In the genomic region with DNA sequence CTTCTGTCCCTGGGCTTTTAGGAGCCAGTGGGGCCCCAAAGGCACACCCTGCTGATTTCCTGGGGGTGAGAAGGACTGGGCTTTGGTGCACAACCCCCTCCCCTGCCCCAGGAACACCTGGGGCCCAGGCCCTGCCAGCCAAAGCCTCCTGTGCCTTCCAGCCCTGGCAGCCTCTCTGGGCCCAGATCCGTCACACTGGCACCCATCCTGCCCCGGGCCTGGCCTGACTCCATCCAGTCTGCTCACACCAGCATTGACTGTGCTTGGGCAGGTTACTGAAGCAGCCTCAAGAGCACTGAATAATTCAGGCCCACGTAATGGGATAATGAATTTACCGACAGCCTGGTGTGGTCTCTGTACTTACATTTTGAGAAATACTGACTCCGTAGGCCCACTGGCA, we compare ENCODE assay signal across 20 cellular contexts. TPM values are rescaled to one million over a fixed set of nuclear protein-coding genes. Genes with fewer than 3 reads are reported as not detected.
A peak's percentile ranks its signal among the peaks of the same experiment; 100 is the strongest.
DNase-seq lines count a peak whose midpoint lies in the region; ATAC-seq and TF ChIP-seq lines count a peak whose summit lies in the region.
"Had no signal": no experiment of that assay in that cellular context is flagged by ENCODE, and none has a peak within 500 bp of the region (broad histone marks: within the 10 kb centered on the region; RNA-seq: fewer than 3 reads in every experiment).

No MANE protein-coding gene starts in this region.

- TF ChIP-seq CTCF in RWPE1 (conservative IDR thresholded peaks at IDR 0.05; ENCODE audit: low read depth) = no peak
- no peak for TF ChIP-seq CTCF in gastroesophageal sphincter (IDR thresholded peaks at IDR 0.05)
- no peak for TF ChIP-seq CTCF in upper lobe of right lung (IDR thresholded peaks at IDR 0.05)
- TF ChIP-seq CTCF in chondrocyte (IDR thresholded peaks at IDR 0.05) = no peak

- H3K9me3 Mint-ChIP-seq in chondrocyte (ENCODE audit: low read depth) = peaks cover 4% of the 10 kb centered on the region

- peak; percentile 37 for ATAC-seq in gastroesophageal sphincter
- ATAC-seq in upper lobe of right lung = no peak
- no peak for ATAC-seq in GM19455 (IDR thresholded peaks at IDR 0.05; ENCODE audit: unreplicated experiment)
- ATAC-seq: SK-N-SH treated with all-trans-retinoic acid at 6 μM for 48 hours had no signal

- no peak for TF ChIP-seq POLR2A in gastroesophageal sphincter (IDR thresholded peaks at IDR 0.05)

- no peak overlapping the region for H3K4me3 ChIP-seq in gastroesophageal sphincter
- no peak overlapping the region for H3K4me3 ChIP-seq in upper lobe of right lung
- H3K4me3 ChIP-seq: GM23248 had no signal

- H3K27me3 Mint-ChIP-seq in chondrocyte (ENCODE audit: low read depth) = no peaks in the 10 kb centered on the region

- WGBS in gastroesophageal sphincter (ENCODE audit: low coverage in 1 of 2), 2 donors = no CpG with 5 or more reads among the region's 5 CpGs

- H3K27ac ChIP-seq in RWPE1 = peak overlapping the region; percentile 56
- H3K27ac ChIP-seq in gastroesophageal sphincter = no peak overlapping the region
- no peak overlapping the region for H3K27ac ChIP-seq in upper lobe of right lung
- H3K27ac ChIP-seq: GM23248 had no signal

- DNase-seq in NCI-H82 (lab: John Stamatoyannopoulos, UW) (peak; percentile 35), NCI-H82 treated with DMSO at 0.1 percent for 48 hours (lab: John Stamatoyannopoulos, UW; ENCODE audit: unreplicated experiment) (no peak), RWPE1 (ENCODE audit: low spot score) (no peak), upper lobe of right lung (peak; percentile 53), SW 1271 (lab: John Stamatoyannopoulos, UW) (no peak), chondrocyte (ENCODE audit: low spot score) (no peak)
- DNase-seq: 8988T, COR-L47, DMS 273 treated with DMSO at 0.1 percent for 48 hours, DND-41, GM23248, HCEC 1CT, NCI-H1105 treated with DMSO at 0.1 percent for 48 hours, NCI-H1930, NCI-H226, NCI-H526 treated with DMSO at 0.1 percent for 48 hours, SHP77 treated with DMSO at 0.1 percent for 48 hours had no signal

- CTCF ChIA-PET in RWPE1 (lab: Yijun Ruan, JAX) = interaction anchor here (1.1 to 3.2 kb wide), 2 partner anchors 11 to 148 kb away, joined by 3 to 8 read pairs; no protein-coding TSS in a partner anchor

- no peak overlapping the region for H3K27ac Mint-ChIP-seq in chondrocyte (ENCODE audit: unreplicated experiment)

- peaks cover 2% of the 10 kb centered on the region for H3K4me1 Mint-ChIP-seq in chondrocyte (ENCODE audit: low read depth)

- no peaks in the 10 kb centered on the region for H3K27me3 ChIP-seq in gastroesophageal sphincter
- no peaks in the 10 kb centered on the region for H3K27me3 ChIP-seq in upper lobe of right lung

- peaks cover 3% of the 10 kb centered on the region for H3K36me3 Mint-ChIP-seq in chondrocyte (ENCODE audit: low read depth)

- no peak for TF ChIP-seq EP300 in gastroesophageal sphincter (IDR thresholded peaks at IDR 0.05)

- H3K36me3 ChIP-seq in gastroesophageal sphincter (no peaks in the 10 kb centered on the region), upper lobe of right lung (no peaks in the 10 kb centered on the region)

- no peak overlapping the region for H3K4me3 Mint-ChIP-seq in chondrocyte (ENCODE audit: unreplicated experiment)

- H3K4me1 ChIP-seq in gastroesophageal sphincter (no peaks in the 10 kb centered on the region), upper lobe of right lung (no peaks in the 10 kb centered on the region)

- intact Hi-C loops in upper lobe of right lung (cut with DNase I) = no loop called here

- peaks cover 0 to 8% (median 0%) of the 10 kb centered on the region in 3 donors for H3K9me3 ChIP-seq in gastroesophageal sphincter
- no peaks in the 10 kb centered on the region for H3K9me3 ChIP-seq in upper lobe of right lung

- POLR2A ChIA-PET in RWPE1 (lab: Yijun Ruan, JAX; ENCODE audit: low non-redundant PET) = interaction anchor here (0.6 kb wide), 1 partner anchor 15 kb away, joined by 3 read pairs; no protein-coding TSS in a partner anchor

RNA-seq across cellular contexts. Expression of gene COMTD1, which starts 12.0 kb away (rescaled TPM):
- total RNA-seq in gastroesophageal sphincter (10 to 100 TPM; 15.3 to 25.8 (median 21.6) TPM), upper lobe of right lung (21.8 TPM), chondrocyte (12.8 to 15.7 TPM (median 13.2 TPM) in 3 replicates)

RNA-seq across cellular contexts. Expression of gene VDAC2, which starts 37.2 kb away (rescaled TPM):
- total RNA-seq in gastroesophageal sphincter (100 to 1,000 TPM; 199 to 283 (median 249) TPM), upper lobe of right lung (119 TPM), chondrocyte (142 to 161 TPM (median 155 TPM) in 3 replicates)

Comparison
In these comparisons a context has a peak if more than half of its experiments do, and no peak if none do; other contexts are left out.
1. DNase-seq: peak in NCI-H82 (single experiment) and upper lobe of right lung (single experiment); none in NCI-H82 treated with DMSO at 0.1 percent for 48 hours (single experiment), RWPE1 (single experiment), SW 1271 (0 of 2) and chondrocyte (single experiment).